38 cellular contexts compared by ENCODE assay signal in the genomic region with DNA sequence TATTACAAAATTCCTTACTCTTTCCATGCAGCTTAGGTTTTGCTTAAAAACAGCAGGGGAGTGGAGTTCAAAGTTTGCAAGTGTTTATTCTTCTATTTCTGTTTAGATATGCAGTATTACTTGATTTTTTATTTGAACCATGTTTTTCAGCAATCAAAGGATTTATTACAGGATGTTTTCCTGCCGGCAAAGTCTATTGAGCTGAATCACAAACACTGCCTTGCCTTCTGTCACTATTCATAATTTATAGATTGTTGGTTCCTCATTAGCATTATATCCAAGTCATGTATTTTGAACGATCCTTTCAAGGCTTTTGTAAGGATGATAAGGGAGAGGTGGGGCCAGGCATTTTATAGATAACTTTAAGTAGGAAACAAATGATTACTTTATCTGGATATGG. TPM values are rescaled to one million over a fixed set of nuclear protein-coding genes. Genes with fewer than 3 reads are reported as not detected.
DNase-seq lines count a peak whose midpoint lies in the region; ATAC-seq, FAIRE-seq and TF ChIP-seq lines count a peak whose summit lies in the region.
"Had no signal": no experiment of that assay in that cellular context is flagged by ENCODE, and none has a peak within 500 bp of the region (broad histone marks: within the 10 kb centered on the region; RNA-seq: fewer than 3 reads in every experiment).

No MANE protein-coding gene starts in this region.

- no peak overlapping the region for H4K91ac ChIP-seq in mesenchymal stem cell (ENCODE audit: low read length)

- H2BK12ac ChIP-seq in mesenchymal stem cell (ENCODE audit: low read length in 2 of 2): no peak overlapping the region

- H3K27ac ChIP-seq in mesenchymal stem cell (ENCODE audit: low read length, poor library complexity, severe bottlenecking): no peak overlapping the region
- H3K27ac ChIP-seq in skeletal muscle tissue (ENCODE audit: low read depth, low read length): peak overlapping the region; percentile 19
- H3K27ac ChIP-seq in right cardiac atrium (ENCODE audit: low read length): no peak overlapping the region
- H3K27ac ChIP-seq: epithelial cell of prostate, KMS-11, left ventricle myocardium inferior, Peyer's patch, thoracic aorta had no signal

- DNase-seq in H54 (ENCODE audit: insufficient read length, low spot score) (no peak), choroid plexus epithelial cell (ENCODE audit: low read depth) (peak; percentile 12), mesenchymal stem cell (no peak), NCI-H446 treated with DMSO at 0.1 percent for 48 hours (lab: John Stamatoyannopoulos, UW) (no peak), NCI-H1694 treated with DMSO at 0.1 percent for 48 hours (lab: John Stamatoyannopoulos, UW) (no peak), right cardiac atrium (no peak)
- no peak for DNase-seq in stimulated activated CD4-positive, alpha-beta T cell treated with anti-CD3 and anti-CD28 coated beads, Interleukin-4, amount 100 ng/mL, for 1 hour
- DNase-seq: ACHN; activated CD4-positive, alpha-beta T cell treated with anti-CD3 and anti-CD28 coated beads for 1 hour; activated CD8-positive, alpha-beta memory T cell treated with anti-CD3 and anti-CD28 coated beads, Interleukin-2, amount 50 U/mL, for 48 hours; activated CD8-positive, alpha-beta T cell treated with anti-CD3 and anti-CD28 coated beads for 36 hours; activated naive CD4-positive, alpha-beta T cell treated with anti-CD3 and anti-CD28 coated beads, Interleukin-2, amount 50 U/mL, for 16 hours; CD4-positive, alpha-beta memory T cell; DND-41; effector CD4-positive, alpha-beta T cell; GF-D8; left ventricle myocardium inferior; MV-4-11; NCI-H1436 treated with DMSO at 0.1 percent for 48 hours; NCI-H2107; NCI-H446; NCI-H82; occipital lobe; Peyer's patch; stimulated activated naive CD4-positive, alpha-beta T cell treated with Interleukin-2 at 50 U/mL for 16 hours; SW 1271 had no signal

- no peak overlapping the region for H3K4me3 ChIP-seq in choroid plexus epithelial cell (ENCODE audit: low read depth, low read length)
- H3K4me3 ChIP-seq in mesenchymal stem cell (ENCODE audit: insufficient read depth in 1 of 2, low read depth in 1 of 2, low read length in 2 of 2): no peak overlapping the region
- H3K4me3 ChIP-seq in skeletal muscle tissue (ENCODE audit: low read length in 3 of 3): no peak overlapping the region
- no peak overlapping the region for H3K4me3 ChIP-seq in right cardiac atrium (ENCODE audit: low read length)
- H3K4me3 ChIP-seq: left ventricle myocardium inferior, Peyer's patch, skin epidermis, thoracic aorta had no signal

- no peak overlapping the region for H4K8ac ChIP-seq in mesenchymal stem cell (ENCODE audit: low read length)

- no peak overlapping the region for H2AFZ ChIP-seq in mesenchymal stem cell (ENCODE audit: low read depth, low read length)

- no peak overlapping the region for H3K4me2 ChIP-seq in mesenchymal stem cell (ENCODE audit: low read length, poor library complexity, severe bottlenecking)
- H3K4me2 ChIP-seq: KMS-11 had no signal

- no peak overlapping the region for H2BK15ac ChIP-seq in mesenchymal stem cell (ENCODE audit: low read depth, poor library complexity, severe bottlenecking)

- TF ChIP-seq CTCF in choroid plexus epithelial cell (conservative IDR thresholded peaks at IDR 0.05; ENCODE audit: low read depth, low read length): no peak

- H3K79me1 ChIP-seq in mesenchymal stem cell (replicated peaks; ENCODE audit: low read length, poor library complexity, severe bottlenecking): no peaks in the 10 kb centered on the region

- FAIRE-seq in H54 (lab: Jason Lieb, UNC): peak; percentile 67
- FAIRE-seq: bronchial epithelial cell, colon, D721Med, H1, islet of Langerhans had no signal

- no peaks in the 10 kb centered on the region for H3K4me1 ChIP-seq in mesenchymal stem cell (ENCODE audit: control insufficient read depth, insufficient read depth, low read depth, low read length)
- peaks cover 0 to 5% (median 4%) of the 10 kb centered on the region in 3 donors for H3K4me1 ChIP-seq in skeletal muscle tissue (ENCODE audit: control insufficient read depth in 3 of 3, insufficient read depth in 3 of 3, low read length in 3 of 3)
- no peaks in the 10 kb centered on the region for H3K4me1 ChIP-seq in right cardiac atrium (ENCODE audit: control insufficient read depth, insufficient read depth, low read length)
- H3K4me1 ChIP-seq: left ventricle myocardium inferior, Peyer's patch had no signal

- no peak overlapping the region for H2BK120ac ChIP-seq in mesenchymal stem cell (ENCODE audit: low read depth, low read length)

- H3K14ac ChIP-seq in mesenchymal stem cell (ENCODE audit: low read length in 2 of 2): no peak overlapping the region

- no peak overlapping the region for H3K18ac ChIP-seq in mesenchymal stem cell (ENCODE audit: low read depth in 1 of 2, low read length in 2 of 2)

- WGBS in mesenchymal stem cell: 50% methylated on average over 1 of the region's 2 CpGs
- 58% methylated on average over 2 of the region's 2 CpGs for WGBS in right cardiac atrium

- H2AK5ac ChIP-seq in mesenchymal stem cell (ENCODE audit: low read length, severe bottlenecking): no peak overlapping the region

- H3K36me3 ChIP-seq in mesenchymal stem cell (ENCODE audit: control insufficient read depth in 1 of 2, insufficient read depth in 2 of 2, low read depth in 1 of 2, low read length in 2 of 2) (no peaks in the 10 kb centered on the region), skeletal muscle tissue (ENCODE audit: control insufficient read depth in 3 of 3, insufficient read depth in 3 of 3, low read length in 3 of 3) (no peaks in the 10 kb centered on the region)
- H3K36me3 ChIP-seq: left ventricle myocardium inferior, Peyer's patch, thoracic aorta had no signal

- intact Hi-C loops in right cardiac atrium (cut with DNase I): no loop called here

- TF ChIP-seq POLR2A in H54 (IDR thresholded peaks at IDR 0.05; ENCODE audit: low read depth, low read length): no peak

- H2BK5ac ChIP-seq in mesenchymal stem cell (ENCODE audit: low read depth, low read length, poor library complexity, severe bottlenecking): no peak overlapping the region

- no peak overlapping the region for H3K23ac ChIP-seq in mesenchymal stem cell (ENCODE audit: low read length in 2 of 2)

- H3K27me3 ChIP-seq in mesenchymal stem cell (ENCODE audit: control insufficient read depth in 1 of 2, insufficient read depth in 1 of 2, low read length in 2 of 2) (no peaks in the 10 kb centered on the region), skeletal muscle tissue (ENCODE audit: control insufficient read depth in 3 of 3, insufficient read depth in 3 of 3, low read length in 3 of 3) (no peaks in the 10 kb centered on the region), right cardiac atrium (ENCODE audit: control insufficient read depth, insufficient read depth) (no peaks in the 10 kb centered on the region)
- H3K27me3 ChIP-seq: Peyer's patch had no signal

- H3K9ac ChIP-seq in mesenchymal stem cell (ENCODE audit: low read length) (peak overlapping the region; percentile 58), skeletal muscle tissue (ENCODE audit: low read depth in 1 of 3, low read length in 3 of 3) (no peak overlapping the region)
- H3K9ac ChIP-seq: KMS-11 had no signal

- H3K9me3 ChIP-seq in mesenchymal stem cell (ENCODE audit: control insufficient read depth, low read length) (peaks cover 6% of the 10 kb centered on the region), skeletal muscle tissue (ENCODE audit: control insufficient read depth in 3 of 3, low read length in 3 of 3) (peaks cover 0 to 2% (median 0%) of the 10 kb centered on the region in 3 donors), right cardiac atrium (ENCODE audit: control insufficient read depth, low read length) (no peaks in the 10 kb centered on the region)
- H3K9me3 ChIP-seq: left ventricle myocardium inferior, Peyer's patch had no signal

- no peak for ATAC-seq in right cardiac atrium
- ATAC-seq: activated CD8-positive, alpha-beta T cell treated with anti-CD3 and anti-CD28 coated beads for 36 hours had no signal

- no peak overlapping the region for H3K4ac ChIP-seq in mesenchymal stem cell (ENCODE audit: low read depth in 1 of 2, low read length in 2 of 2)

RNA-seq across cellular contexts. Expression of a gene that starts 31.9 kb away (rescaled TPM):
- polyA plus RNA-seq in mesenchymal stem cell (2013, experiment 1 of 2): 0.03 TPM
- 0.03 TPM for polyA plus RNA-seq in mesenchymal stem cell (2013, experiment 2 of 2)
- total RNA-seq in skeletal muscle tissue: 18.8 TPM
- total RNA-seq in right cardiac atrium: under 1 TPM; 0.11 to 0.56 (median 0.16) TPM
- polyA plus RNA-seq in right cardiac atrium: 0.18 TPM
- total RNA-seq: activated CD8-positive, alpha-beta T cell treated with anti-CD3 and anti-CD28 coated beads for 36 hours; activated T-helper 1 cell treated with anti-CD3 and anti-CD28 coated beads, Interleukin-12 subunit alpha, Interleukin-12 subunit beta, Interleukin-2, Interleukin-4 antibody, amounts not matched to agents 30 ng/mL and 10 ng/mL and 1 ng/mL, durations not matched to agents 14 hours and 24 hours and 36 hours; B cell; bronchial epithelial cell; CD4-positive, alpha-beta memory T cell; H1; left ventricle myocardium inferior had no signal
- polyA plus RNA-seq: CD4-positive, alpha-beta memory T cell; H1 had no signal

Comparison
In these comparisons a context has a peak if more than half of its experiments do, and no peak if none do; other contexts are left out.
1. RNA of a gene that starts 31.9 kb away (total RNA-seq): 18.8 TPM in skeletal muscle tissue (single experiment); 0.11 to 0.56 TPM in right cardiac atrium; every median in the first group is over 10 times any median in the second.